1 cellular context compared by ENCODE assay signal in the genomic region with DNA sequence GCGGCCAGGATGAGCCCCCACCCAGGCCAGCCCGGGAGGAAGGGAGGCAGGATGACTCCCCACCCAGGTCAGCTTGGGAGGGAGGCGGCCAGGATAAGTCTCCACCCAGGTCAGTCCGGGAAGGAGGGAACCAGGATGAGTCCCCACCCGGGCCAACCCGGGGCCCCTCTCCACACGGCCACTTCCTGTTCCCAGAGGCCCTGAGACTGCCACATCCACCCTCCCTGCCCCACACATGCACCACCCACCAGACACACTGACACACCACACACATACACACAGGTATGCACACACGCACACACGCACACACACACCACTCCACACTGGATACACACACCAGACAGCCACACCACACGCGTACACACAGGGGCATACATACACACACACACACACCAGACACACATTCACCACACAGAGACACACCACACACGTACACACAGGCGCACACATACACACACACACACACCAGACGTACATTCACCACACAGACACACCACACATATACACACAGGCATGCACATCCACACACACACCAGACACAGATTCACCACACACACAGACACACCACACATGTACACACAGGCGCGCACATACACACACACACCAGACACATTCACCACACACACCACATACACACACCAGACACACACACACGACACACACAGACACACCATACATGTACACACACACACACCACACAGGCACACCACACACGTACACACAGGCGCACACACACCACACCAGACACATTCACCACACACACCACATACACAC.
TF ChIP-seq lines count a peak whose summit lies in the region.

No MANE protein-coding gene starts in this region.

TF ChIP-seq in SK-N-SH, 30 proteins besides CTCF, POLR2A, EP300 and RAD21 (continued from another document):
- TF ChIP-seq, protein P1, sequence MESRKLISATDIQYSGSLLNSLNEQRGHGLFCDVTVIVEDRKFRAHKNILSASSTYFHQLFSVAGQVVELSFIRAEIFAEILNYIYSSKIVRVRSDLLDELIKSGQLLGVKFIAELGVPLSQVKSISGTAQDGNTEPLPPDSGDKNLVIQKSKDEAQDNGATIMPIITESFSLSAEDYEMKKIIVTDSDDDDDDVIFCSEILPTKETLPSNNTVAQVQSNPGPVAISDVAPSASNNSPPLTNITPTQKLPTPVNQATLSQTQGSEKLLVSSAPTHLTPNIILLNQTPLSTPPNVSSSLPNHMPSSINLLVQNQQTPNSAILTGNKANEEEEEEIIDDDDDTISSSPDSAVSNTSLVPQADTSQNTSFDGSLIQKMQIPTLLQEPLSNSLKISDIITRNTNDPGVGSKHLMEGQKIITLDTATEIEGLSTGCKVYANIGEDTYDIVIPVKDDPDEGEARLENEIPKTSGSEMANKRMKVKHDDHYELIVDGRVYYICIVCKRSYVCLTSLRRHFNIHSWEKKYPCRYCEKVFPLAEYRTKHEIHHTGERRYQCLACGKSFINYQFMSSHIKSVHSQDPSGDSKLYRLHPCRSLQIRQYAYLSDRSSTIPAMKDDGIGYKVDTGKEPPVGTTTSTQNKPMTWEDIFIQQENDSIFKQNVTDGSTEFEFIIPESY (IDR thresholded peaks at IDR 0.05; ENCODE audit: borderline replicate concordance, low read depth) = no peak
- TF ChIP-seq CHD2 (IDR thresholded peaks at IDR 0.05; ENCODE audit: low read length, partially characterized antibody) (no peak), FOSL2 (IDR thresholded peaks at IDR 0.05; ENCODE audit: borderline replicate concordance, low read depth) (no peak), FOXJ3 (CRISPR knock-in tag; IDR thresholded peaks at IDR 0.05) (no peak), NFIC (IDR thresholded peaks at IDR 0.05; ENCODE audit: borderline replicate concordance) (no peak), NRF1 (IDR thresholded peaks at IDR 0.05; ENCODE audit: low read depth, low read length) (no peak), SMC3 (IDR thresholded peaks at IDR 0.05; ENCODE audit: low read depth, low read length) (no peak), MEF2A (IDR thresholded peaks at IDR 0.05; ENCODE audit: borderline replicate concordance, low read depth) (no peak)
- TF ChIP-seq, protein P2, sequence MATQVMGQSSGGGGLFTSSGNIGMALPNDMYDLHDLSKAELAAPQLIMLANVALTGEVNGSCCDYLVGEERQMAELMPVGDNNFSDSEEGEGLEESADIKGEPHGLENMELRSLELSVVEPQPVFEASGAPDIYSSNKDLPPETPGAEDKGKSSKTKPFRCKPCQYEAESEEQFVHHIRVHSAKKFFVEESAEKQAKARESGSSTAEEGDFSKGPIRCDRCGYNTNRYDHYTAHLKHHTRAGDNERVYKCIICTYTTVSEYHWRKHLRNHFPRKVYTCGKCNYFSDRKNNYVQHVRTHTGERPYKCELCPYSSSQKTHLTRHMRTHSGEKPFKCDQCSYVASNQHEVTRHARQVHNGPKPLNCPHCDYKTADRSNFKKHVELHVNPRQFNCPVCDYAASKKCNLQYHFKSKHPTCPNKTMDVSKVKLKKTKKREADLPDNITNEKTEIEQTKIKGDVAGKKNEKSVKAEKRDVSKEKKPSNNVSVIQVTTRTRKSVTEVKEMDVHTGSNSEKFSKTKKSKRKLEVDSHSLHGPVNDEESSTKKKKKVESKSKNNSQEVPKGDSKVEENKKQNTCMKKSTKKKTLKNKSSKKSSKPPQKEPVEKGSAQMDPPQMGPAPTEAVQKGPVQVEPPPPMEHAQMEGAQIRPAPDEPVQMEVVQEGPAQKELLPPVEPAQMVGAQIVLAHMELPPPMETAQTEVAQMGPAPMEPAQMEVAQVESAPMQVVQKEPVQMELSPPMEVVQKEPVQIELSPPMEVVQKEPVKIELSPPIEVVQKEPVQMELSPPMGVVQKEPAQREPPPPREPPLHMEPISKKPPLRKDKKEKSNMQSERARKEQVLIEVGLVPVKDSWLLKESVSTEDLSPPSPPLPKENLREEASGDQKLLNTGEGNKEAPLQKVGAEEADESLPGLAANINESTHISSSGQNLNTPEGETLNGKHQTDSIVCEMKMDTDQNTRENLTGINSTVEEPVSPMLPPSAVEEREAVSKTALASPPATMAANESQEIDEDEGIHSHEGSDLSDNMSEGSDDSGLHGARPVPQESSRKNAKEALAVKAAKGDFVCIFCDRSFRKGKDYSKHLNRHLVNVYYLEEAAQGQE (IDR thresholded peaks at IDR 0.05; ENCODE audit: low read depth, low read length) = no peak
